ENCODE assay signal across 9 cellular contexts in genomic region chrX:56788717-56789122, GRCh38. TPM values are rescaled to one million over a fixed set of nuclear protein-coding genes. Genes with fewer than 3 reads are reported as not detected.
DNase-seq lines count a peak whose midpoint lies in the region; ATAC-seq, FAIRE-seq and TF ChIP-seq lines count a peak whose summit lies in the region.
"Had no signal": no experiment of that assay in that cellular context is flagged by ENCODE, and none has a peak within 500 bp of the region (broad histone marks: within the 10 kb centered on the region; RNA-seq: fewer than 3 reads in every experiment).

No MANE protein-coding gene starts in this region.

- TF ChIP-seq CTCF in coronary artery (IDR thresholded peaks at IDR 0.05) (no peak), spleen (IDR thresholded peaks at IDR 0.05 in 8 of 11, conservative IDR thresholded peaks at IDR 0.05 in 3 of 11) (peak in 4 of 11 experiments; percentile 32 to 50 (median 40))

- peak; percentile 78 for ATAC-seq in GM19351 (IDR thresholded peaks at IDR 0.05; ENCODE audit: unreplicated experiment)
- no peak for ATAC-seq in stimulated activated naive CD8-positive, alpha-beta T cell treated with anti-CD3 and anti-CD28 coated beads, Interleukin-15, Interleukin-2, amounts not matched to agents 100 U/mL and 50 U/mL, for 24 hours

- WGBS in spleen, 5 donors: 36 to 97% (median 54%) methylated on average over 5 to 7 of the region's 7 CpGs

- TF ChIP-seq POLR2A in spleen (IDR thresholded peaks at IDR 0.05) (no peak), H54 (IDR thresholded peaks at IDR 0.05; ENCODE audit: low read depth, low read length) (no peak)

- peak; percentile 15 for DNase-seq in NCI-H2227 (lab: John Stamatoyannopoulos, UW; ENCODE audit: unreplicated experiment)
- DNase-seq in coronary artery (ENCODE audit: low spot score): peak; percentile 69
- peak; percentile 81 for DNase-seq in spleen
- DNase-seq in 8988T: no peak
- no peak for DNase-seq in H54 (ENCODE audit: insufficient read length, low spot score)
- no peak for DNase-seq in stimulated activated naive CD8-positive, alpha-beta T cell treated with anti-CD3 and anti-CD28 coated beads, Interleukin-15, Interleukin-2, amounts not matched to agents 100 U/mL and 50 U/mL, for 24 hours
- DNase-seq: effector memory CD4-positive, alpha-beta T cell had no signal

- H3K27me3 ChIP-seq in spleen (replicated peaks in 1 of 7): no peaks in the 10 kb centered on the region

- H3K9me3 ChIP-seq in spleen: no peaks in the 10 kb centered on the region

- FAIRE-seq in H54 (lab: Jason Lieb, UNC): no peak
- FAIRE-seq: TTC549 had no signal

- no peak overlapping the region for H3K4me3 ChIP-seq in coronary artery
- H3K4me3 ChIP-seq in spleen: peak overlapping the region in 3 of 8 donors; percentile 13 to 37 (median 26)

- H3K4me1 ChIP-seq in spleen: peaks cover 0 to 15% (median 6%) of the 10 kb centered on the region in 6 donors

- intact Hi-C loops in spleen (cut with DNase I; ENCODE audit: low total_unique reads): no loop called here

- H3K36me3 ChIP-seq in spleen: peaks cover 0 to 24% (median 0%) of the 10 kb centered on the region in 6 donors

- H3K27ac ChIP-seq in coronary artery (no peak overlapping the region), spleen (peak overlapping the region in 3 of 8 donors; percentile 6 to 58 (median 53))

RNA-seq across cellular contexts. Expression of gene NBDY, which starts 59.7 kb away (rescaled TPM):
- total RNA-seq in spleen: 10 to 100 TPM; 15.7 to 46.7 (median 30.9) TPM
- 10 to 100 TPM; 24.3 to 31.6 (median 27.9) TPM for polyA plus RNA-seq in spleen

Comparison
In these comparisons a context has a peak if more than half of its experiments do, and no peak if none do; other contexts are left out.
1. DNase-seq: peak in NCI-H2227 (single experiment), coronary artery (single experiment) and spleen (single experiment); none in 8988T (single experiment), H54 (single experiment) and stimulated activated naive CD8-positive, alpha-beta T cell treated with anti-CD3 and anti-CD28 coated beads, Interleukin-15, Interleukin-2, amounts not matched to agents 100 U/mL and 50 U/mL, for 24 hours (single experiment).